Comparison of ENCODE assay signal across 33 cellular contexts in genomic region chr3:55797775-55798174, GRCh38.
"Had no signal": no experiment of that assay in that cellular context is flagged by ENCODE, and none has a peak within 500 bp of the region (broad histone marks: within the 10 kb centered on the region; RNA-seq: fewer than 3 reads in every experiment).

No MANE protein-coding gene starts in this region.

- H3K36me3 ChIP-seq: adrenal gland, ascending aorta, brain microvascular endothelial cell, breast epithelium, cardiac muscle cell had no signal

- DNase-seq: activated effector memory CD4-positive, alpha-beta T cell treated with anti-CD3 and anti-CD28 coated beads, Interleukin-2, amount 50 U/mL, for 16 hours; activated effector memory CD4-positive, alpha-beta T cell treated with Interleukin-2 at 50 U/mL for 16 hours; activated gamma-delta T cell; activated gamma-delta T cell treated with Interleukin-2 at 50 U/mL for 16 hours; activated naive CD4-positive, alpha-beta T cell; activated naive CD4-positive, alpha-beta T cell treated with anti-CD3 and anti-CD28 coated beads for 36 hours; activated naive CD4-positive, alpha-beta T cell treated with anti-CD3 and anti-CD28 coated beads, Interleukin-2, amount 10 ng/mL, durations not matched to agents 7 days and 5 days; activated naive CD4-positive, alpha-beta T cell treated with anti-CD3 and anti-CD28 coated beads, Interleukin-2, amount 50 U/mL, for 16 hours; activated naive CD4-positive, alpha-beta T cell treated with Interleukin-2 at 50 U/mL for 16 hours; activated naive CD8-positive, alpha-beta T cell treated with anti-CD3 and anti-CD28 coated beads for 36 hours; activated naive CD8-positive, alpha-beta T cell treated with anti-CD3 and anti-CD28 coated beads, Interleukin-2, amount 10 ng/mL, durations not matched to agents 7 days and 5 days; activated naive CD8-positive, alpha-beta T cell treated with anti-CD3 and anti-CD28 coated beads, Interleukin-2, amount 50 U/mL, for 24 hours; activated T-cell treated with anti-CD3 and anti-CD28 coated beads, Interleukin-2, amount 50 U/mL, for 24 hours; activated T-cell treated with anti-CD3 and anti-CD28 coated beads, Interleukin-2, amount 50 U/mL, for 4 hours; activated T-cell treated with anti-CD3 and anti-CD28 coated beads, Interleukin-2, amount 50 U/mL, for 48 hours; activated T-cell treated with anti-CD3 and anti-CD28 coated beads, Interleukin-2, amount 50 U/mL, for 72 hours; adrenal gland; amniotic stem cell; amygdala; anterior cingulate cortex; aorta; body of pancreas; brain microvascular endothelial cell; caudate nucleus; central memory CD4-positive, alpha-beta T cell; cerebellar nuclear complex had no signal

- ATAC-seq: activated naive CD4-positive, alpha-beta T cell treated with anti-CD3 and anti-CD28 coated beads, Interleukin-2, amount 50 U/mL, for 72 hours; activated naive CD8-positive, alpha-beta T cell treated with anti-CD3 and anti-CD28 coated beads, Interleukin-2, amount 50 U/mL, for 24 hours; activated T-cell treated with anti-CD3 and anti-CD28 coated beads, Interleukin-2, amount 50 U/mL, for 4 hours; activated T-cell treated with anti-CD3 and anti-CD28 coated beads, Interleukin-2, amount 50 U/mL, for 72 hours; activated T-helper 17 cell treated with anti-CD3 and anti-CD28 coated beads, Interleukin-2, amount 50 U/mL, for 72 hours; body of pancreas had no signal

- H3K4me3 ChIP-seq: adrenal gland, ascending aorta, body of pancreas, breast epithelium, cardiac muscle cell had no signal

- FAIRE-seq: astrocyte, bronchial epithelial cell had no signal

- H3K27ac ChIP-seq: adrenal gland, ascending aorta, body of pancreas, brain microvascular endothelial cell, breast epithelium, cardiac muscle cell had no signal

- H3K9me3 ChIP-seq: adrenal gland, ascending aorta, body of pancreas, breast epithelium had no signal

- H3K4me1 ChIP-seq: adrenal gland, ascending aorta, breast epithelium had no signal

- H3K27me3 ChIP-seq: adrenal gland, ascending aorta, body of pancreas, brain microvascular endothelial cell, breast epithelium, cardiac muscle cell had no signal
